In the genomic region with DNA sequence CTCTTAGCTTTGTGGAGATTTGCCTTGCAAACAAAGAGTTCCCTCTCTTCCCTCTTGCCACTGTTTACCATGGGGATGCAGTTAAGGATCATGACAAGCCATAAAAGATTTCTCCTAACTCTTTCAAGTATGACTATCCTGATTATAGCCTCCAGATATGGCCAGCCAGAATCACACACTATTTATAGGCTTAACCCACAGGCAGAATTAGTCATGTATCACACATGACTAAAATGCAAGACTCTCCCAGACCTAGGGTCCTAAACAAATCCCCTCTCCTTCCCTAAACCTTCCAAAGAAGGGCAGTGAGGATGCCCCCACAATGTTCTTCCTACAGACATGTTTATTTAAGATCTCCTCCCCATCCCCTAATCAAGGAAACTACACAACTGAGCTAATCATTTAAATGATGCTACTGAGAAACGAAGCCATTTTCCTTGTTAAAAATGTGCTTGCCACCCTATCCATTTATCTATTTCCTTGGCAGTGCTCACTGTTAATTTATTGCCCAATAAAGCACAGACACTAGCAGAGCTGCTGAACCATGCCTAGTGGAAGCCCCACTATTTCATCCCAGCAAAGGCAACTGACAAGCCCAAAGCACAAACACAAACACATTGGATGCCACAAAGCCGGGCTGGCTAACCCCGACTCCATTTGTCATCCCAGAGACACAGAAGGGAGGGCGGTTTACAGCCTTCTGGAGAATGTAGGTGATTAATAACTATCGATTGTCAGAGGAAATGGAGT, we compare ENCODE assay signal across 14 cellular contexts.
A peak's percentile ranks its signal among the peaks of the same experiment; 100 is the strongest.
DNase-seq lines count a peak whose midpoint lies in the region; ATAC-seq, FAIRE-seq and TF ChIP-seq lines count a peak whose summit lies in the region.
"Had no signal": no experiment of that assay in that cellular context is flagged by ENCODE, and none has a peak within 500 bp of the region (broad histone marks: within the 10 kb centered on the region; RNA-seq: fewer than 3 reads in every experiment).

No MANE protein-coding gene starts in this region.

- FAIRE-seq in astrocyte (lab: Jason Lieb, UNC) (peak; percentile 63), urothelium cell line (lab: Jason Lieb, UNC) (no peak)
- FAIRE-seq: endothelial cell of umbilical vein had no signal

- no peaks in the 10 kb centered on the region for H3K27me3 Mint-ChIP-seq in astrocyte (ENCODE audit: low read depth, unreplicated experiment)

- no peaks in the 10 kb centered on the region for H3K9me3 ChIP-seq in astrocyte (ENCODE audit: insufficient read depth, low read depth, low read length)
- H3K9me3 ChIP-seq in OCI-LY7 (ENCODE audit: low read length) = no peaks in the 10 kb centered on the region

- intact Hi-C loops in OCI-LY7 (cut with micrococcal nuclease; ENCODE audit: unreplicated experiment) = no loop called here

- peak; percentile 32 for ATAC-seq in left lobe of liver

- peak overlapping the region; percentile 20 for H2AFZ ChIP-seq in astrocyte (ENCODE audit: low read depth, low read length)
- H2AFZ ChIP-seq in OCI-LY7 (ENCODE audit: low read length) = no peak overlapping the region

- no peaks in the 10 kb centered on the region for H3K9me2 ChIP-seq in OCI-LY7 (ENCODE audit: insufficient read depth, low read length)

- peak; percentile 30 for DNase-seq in HS-5 (ENCODE audit: low read depth)
- DNase-seq in astrocyte (ENCODE audit: low read depth) = peak; percentile 80
- no peak for DNase-seq in left lobe of liver (ENCODE audit: low spot score)
- no peak for DNase-seq in OCI-LY7 (ENCODE audit: low spot score)
- DNase-seq in urothelium cell line (ENCODE audit: low spot score) = no peak
- DNase-seq in NCI-H1694 (lab: John Stamatoyannopoulos, UW) = no peak
- no peak for DNase-seq in DMS53 treated with DMSO at 0.1 percent for 48 hours (lab: John Stamatoyannopoulos, UW; ENCODE audit: unreplicated experiment)
- DNase-seq: activated B cell treated with CpG ODN at 0.5 μM for 24 hours, DMS79 treated with DMSO at 0.1 percent for 48 hours, MM.1S, SHP77 treated with DMSO at 0.1 percent for 48 hours had no signal

- peak overlapping the region; percentile 82 for H3K27ac Mint-ChIP-seq in astrocyte (ENCODE audit: unreplicated experiment)
- H3K27ac Mint-ChIP-seq: activated B cell treated with CpG ODN at 0.5 μM for 24 hours had no signal

- H3K79me2 ChIP-seq in astrocyte (ENCODE audit: insufficient read depth, low read length) (no peaks in the 10 kb centered on the region), OCI-LY7 (ENCODE audit: insufficient read depth, low read depth, low read length) (no peaks in the 10 kb centered on the region)

- peaks cover 5% of the 10 kb centered on the region for H3K36me3 Mint-ChIP-seq in astrocyte (ENCODE audit: low read depth, unreplicated experiment)

- no peaks in the 10 kb centered on the region for H3K36me3 ChIP-seq in astrocyte (ENCODE audit: insufficient read depth, low read length)
- H3K36me3 ChIP-seq in OCI-LY7 (ENCODE audit: insufficient read depth, low read length) = no peaks in the 10 kb centered on the region

- H4K20me1 ChIP-seq in astrocyte (ENCODE audit: insufficient read depth, low read length) (no peaks in the 10 kb centered on the region), OCI-LY7 (ENCODE audit: insufficient read depth, low read length) (no peaks in the 10 kb centered on the region)

- peaks cover 21% of the 10 kb centered on the region for H3K4me1 Mint-ChIP-seq in astrocyte (ENCODE audit: low read depth, unreplicated experiment)
- H3K4me1 Mint-ChIP-seq: activated B cell treated with CpG ODN at 0.5 μM for 24 hours had no signal

- CTCF ChIA-PET in OCI-LY7 (lab: Charles Lee; ENCODE audit: unreplicated experiment) = no interaction called here

- H3K27ac ChIP-seq in 22Rv1 = peak overlapping the region; percentile 20; the same call in 1 of the 2 replicates
- peak overlapping the region; percentile 71 for H3K27ac ChIP-seq in astrocyte (ENCODE audit: low read depth, low read length)
- H3K27ac ChIP-seq in OCI-LY7 (ENCODE audit: low read depth, low read length, poor library complexity, severe bottlenecking) = no peak overlapping the region
- H3K27ac ChIP-seq: skin epidermis had no signal

- H3K4me1 ChIP-seq in astrocyte (ENCODE audit: insufficient read depth, low read length) (peaks cover 14% of the 10 kb centered on the region), OCI-LY7 (ENCODE audit: insufficient read depth, low read length, poor library complexity, severe bottlenecking) (no peaks in the 10 kb centered on the region)

- H3K4me3 ChIP-seq in astrocyte (ENCODE audit: insufficient read depth, low read depth, low read length) (no peak overlapping the region), OCI-LY7 (ENCODE audit: low read depth, low read length, poor library complexity, severe bottlenecking) (no peak overlapping the region)
- H3K4me3 ChIP-seq: skin epidermis had no signal

- H3K27me3 ChIP-seq in astrocyte (ENCODE audit: insufficient read depth, low read length) = no peaks in the 10 kb centered on the region

- POLR2A ChIA-PET in OCI-LY7 (lab: Charles Lee) = no interaction called here

- no peaks in the 10 kb centered on the region for H3K9me3 Mint-ChIP-seq in astrocyte (ENCODE audit: unreplicated experiment)
- H3K9me3 Mint-ChIP-seq: activated B cell treated with CpG ODN at 0.5 μM for 24 hours had no signal

- TF ChIP-seq CTCF in 22Rv1 (IDR thresholded peaks at IDR 0.05) (no peak), astrocyte (IDR thresholded peaks at IDR 0.05; ENCODE audit: insufficient read depth, low read depth, low read length) (no peak), OCI-LY7 (conservative IDR thresholded peaks at IDR 0.05; ENCODE audit: low read length) (no peak)

- peak overlapping the region; percentile 27 for H3K4me3 Mint-ChIP-seq in astrocyte (ENCODE audit: unreplicated experiment)
- H3K4me3 Mint-ChIP-seq: activated B cell treated with CpG ODN at 0.5 μM for 24 hours had no signal

- peak overlapping the region; percentile 42 for H3K9ac ChIP-seq in astrocyte (ENCODE audit: low read length)

- no TSS peak for BruUV-seq in OCI-LY7 (replicated peaks; lab: Mats Ljungman, UMichigan)

- H3K4me2 ChIP-seq in astrocyte (ENCODE audit: low read length) = peak overlapping the region; percentile 64
- H3K4me2 ChIP-seq in OCI-LY7 (ENCODE audit: low read length) = no peak overlapping the region

Comparison
In these comparisons a context has a peak if more than half of its experiments do, and no peak if none do; other contexts are left out.
1. DNase-seq: peak in HS-5 (single experiment) and astrocyte (single experiment); none in left lobe of liver (single experiment), OCI-LY7 (single experiment), urothelium cell line (single experiment), NCI-H1694 (single experiment) and DMS53 treated with DMSO at 0.1 percent for 48 hours (single experiment).